8 cellular contexts compared by ENCODE assay signal in the genomic region with DNA sequence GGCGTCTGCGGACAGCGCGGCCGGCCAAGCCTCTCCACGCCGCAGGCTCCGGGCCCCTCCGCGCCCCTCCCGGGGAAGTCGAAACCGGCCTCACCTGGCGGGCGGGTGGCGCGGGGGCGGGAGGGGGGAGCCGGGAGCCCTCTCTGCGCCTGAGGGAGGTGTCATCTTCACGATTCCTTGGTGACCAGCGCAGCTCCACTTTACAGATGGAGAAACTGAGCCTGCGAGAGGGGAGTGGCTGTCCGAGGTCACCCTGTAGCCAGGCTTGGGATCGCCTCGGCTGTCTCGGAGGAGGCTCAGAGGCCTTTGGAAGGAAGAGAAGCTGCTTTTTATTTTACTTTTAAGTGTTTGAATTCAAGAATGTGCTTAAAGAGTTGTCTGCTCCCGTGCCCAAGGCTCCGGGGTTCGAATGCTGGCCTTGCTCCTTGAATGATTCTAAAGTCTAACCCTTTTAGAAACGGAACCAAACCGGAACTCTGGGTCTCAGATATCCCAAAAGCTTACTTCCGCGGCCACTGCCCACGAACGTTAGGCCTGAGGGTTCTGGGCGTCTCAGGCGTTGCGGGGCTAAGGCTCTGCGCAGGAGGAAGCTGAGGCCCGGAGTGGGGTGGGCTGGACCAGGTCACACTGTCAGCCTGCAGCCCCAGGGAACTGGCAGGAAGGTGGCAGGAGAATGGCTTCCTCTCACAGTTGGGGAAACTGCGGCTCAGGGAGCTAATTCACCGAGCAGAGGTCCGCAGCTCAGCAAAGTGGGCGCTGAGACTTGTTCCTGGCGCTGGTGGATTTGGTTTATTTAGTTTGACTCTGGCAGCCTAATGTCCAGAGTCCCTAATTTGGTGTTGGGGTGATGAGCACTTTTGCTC. TPM values are rescaled to one million over a fixed set of nuclear protein-coding genes. Genes with fewer than 3 reads are reported as not detected.
DNase-seq lines count a peak whose midpoint lies in the region; ATAC-seq lines count a peak whose summit lies in the region.

No MANE protein-coding gene starts in this region.

- CTCF ChIA-PET in activated CD4-positive, alpha-beta memory T cell treated with anti-CD3 and anti-CD28 coated beads for 36 hours (lab: Charles Lee), result interaction anchor here (0.7 to 2.8 kb wide), 8 partner anchors 9 to 294 kb away, joined by 3 to 17 read pairs (median 6); a partner anchor contains a TSS

- DNase-seq in ELF-1 (ENCODE audit: low read depth, low spot score) (peak; percentile 28), left ventricle myocardium superior (peak; percentile 35), NCI-H187 treated with DMSO at 0.1 percent for 48 hours (lab: John Stamatoyannopoulos, UW) (no peak), NCI-H748 treated with DMSO at 0.1 percent for 48 hours (lab: John Stamatoyannopoulos, UW) (no peak)
- DNase-seq in activated CD4-positive, alpha-beta memory T cell treated with anti-CD3 and anti-CD28 coated beads for 36 hours, result peak; percentile 48
- DNase-seq in stimulated activated CD4-positive, alpha-beta T cell treated with anti-CD3 and anti-CD28 coated beads, Interleukin-4, amount 100 ng/mL, for 4 hours, result peak; percentile 24 to 33

- peak overlapping the region; percentile 99 for H3K27ac Mint-ChIP-seq in activated CD4-positive, alpha-beta memory T cell treated with anti-CD3 and anti-CD28 coated beads for 36 hours

- no peaks in the 10 kb centered on the region for H3K27me3 Mint-ChIP-seq in activated CD4-positive, alpha-beta memory T cell treated with anti-CD3 and anti-CD28 coated beads for 36 hours

- POLR2A ChIA-PET in activated CD4-positive, alpha-beta memory T cell treated with anti-CD3 and anti-CD28 coated beads for 36 hours (lab: Charles Lee), result interaction anchor here (0.6 to 1.6 kb wide), 11 partner anchors 14 to 97 kb away, joined by 3 to 9 read pairs (median 4); a partner anchor contains a TSS

- peak overlapping the region; percentile 90 for H3K4me3 Mint-ChIP-seq in activated CD4-positive, alpha-beta memory T cell treated with anti-CD3 and anti-CD28 coated beads for 36 hours

- intact Hi-C loops in activated CD4-positive, alpha-beta memory T cell treated with anti-CD3 and anti-CD28 coated beads for 36 hours (cut with micrococcal nuclease), result no loop called here
- intact Hi-C loops in left ventricle myocardium superior (cut with micrococcal nuclease), result no loop called here

- peaks cover 52% of the 10 kb centered on the region for H3K4me1 Mint-ChIP-seq in activated CD4-positive, alpha-beta memory T cell treated with anti-CD3 and anti-CD28 coated beads for 36 hours (ENCODE audit: low read depth)

- H3K9me3 Mint-ChIP-seq in activated CD4-positive, alpha-beta memory T cell treated with anti-CD3 and anti-CD28 coated beads for 36 hours, result no peaks in the 10 kb centered on the region

- ATAC-seq in HG02885 (IDR thresholded peaks at IDR 0.05; ENCODE audit: poor library complexity, unreplicated experiment) (peak; percentile 25), left ventricle myocardium superior (no peak), GM21526 (IDR thresholded peaks at IDR 0.05; ENCODE audit: low FRiP score, unreplicated experiment) (no peak)

- peaks cover 12% of the 10 kb centered on the region for H3K36me3 Mint-ChIP-seq in activated CD4-positive, alpha-beta memory T cell treated with anti-CD3 and anti-CD28 coated beads for 36 hours

RNA-seq across cellular contexts. Expression of a gene that starts 0.8 kb away (rescaled TPM):
- total RNA-seq in activated CD4-positive, alpha-beta memory T cell treated with anti-CD3 and anti-CD28 coated beads for 36 hours, result 10 to 100 TPM; 67.0 to 72.8 TPM
- 0.87 TPM for total RNA-seq in left ventricle myocardium superior

RNA-seq across cellular contexts. Expression of a gene that starts 36.7 kb away (rescaled TPM):
- 10 to 100 TPM; 77.9 to 80.0 TPM for total RNA-seq in activated CD4-positive, alpha-beta memory T cell treated with anti-CD3 and anti-CD28 coated beads for 36 hours
- 22.4 TPM for total RNA-seq in left ventricle myocardium superior

Comparison
In these comparisons a context has a peak if more than half of its experiments do, and no peak if none do; other contexts are left out.
1. DNase-seq: peak in ELF-1 (single experiment), activated CD4-positive, alpha-beta memory T cell treated with anti-CD3 and anti-CD28 coated beads for 36 hours (single experiment), left ventricle myocardium superior (single experiment) and stimulated activated CD4-positive, alpha-beta T cell treated with anti-CD3 and anti-CD28 coated beads, Interleukin-4, amount 100 ng/mL, for 4 hours (2 of 2); none in NCI-H187 treated with DMSO at 0.1 percent for 48 hours (single experiment) and NCI-H748 treated with DMSO at 0.1 percent for 48 hours (single experiment).
2. RNA of a gene that starts 0.8 kb away (total RNA-seq): 67.0 to 72.8 TPM in activated CD4-positive, alpha-beta memory T cell treated with anti-CD3 and anti-CD28 coated beads for 36 hours; 0.87 TPM in left ventricle myocardium superior (single experiment); every median in the first group is over 10 times any median in the second.